ENCODE assay signal across 26 cellular contexts in genomic region chr5:89289604-89290003, GRCh38.
DNase-seq lines count a peak whose midpoint lies in the region; ATAC-seq, FAIRE-seq and TF ChIP-seq lines count a peak whose summit lies in the region.
"Had no signal": no experiment of that assay in that cellular context is flagged by ENCODE, and none has a peak within 500 bp of the region (broad histone marks: within the 10 kb centered on the region; RNA-seq: fewer than 3 reads in every experiment).

No MANE protein-coding gene starts in this region.

- ATAC-seq in HG02642 (IDR thresholded peaks at IDR 0.05; ENCODE audit: poor library complexity, unreplicated experiment): no peak
- ATAC-seq: esophagus mucosa, psoas muscle had no signal

- peak overlapping the region; percentile 5 for H3K4me2 ChIP-seq in smooth muscle cell
- H3K4me2 ChIP-seq: SK-N-SH had no signal

- no peaks in the 10 kb centered on the region for H4K20me1 ChIP-seq in smooth muscle cell (ENCODE audit: low read depth)

- 6% methylated on average over 3 of the region's 3 CpGs for WGBS in smooth muscle cell (ENCODE audit: low lambda C conversion rate)

- FAIRE-seq in H54 (lab: Jason Lieb, UNC): peak; percentile 6
- no peak for FAIRE-seq in HTR-8/SVneo (lab: Jason Lieb, UNC)
- FAIRE-seq: kidney had no signal

- no peaks in the 10 kb centered on the region for H3K9me3 ChIP-seq in smooth muscle cell (replicated peaks; ENCODE audit: low read depth)
- H3K9me3 ChIP-seq: neutrophil, psoas muscle, SK-N-SH had no signal

- no peaks in the 10 kb centered on the region for H3F3A ChIP-seq in smooth muscle cell (ENCODE audit: low read depth)

- no peak for TF ChIP-seq POLR2A in H54 (IDR thresholded peaks at IDR 0.05; ENCODE audit: low read depth, low read length)

- no peaks in the 10 kb centered on the region for H3K27me3 ChIP-seq in smooth muscle cell (ENCODE audit: low read depth)
- H3K27me3 ChIP-seq: neutrophil had no signal

- H3K36me3 ChIP-seq in smooth muscle cell (ENCODE audit: low read depth): no peaks in the 10 kb centered on the region
- H3K36me3 ChIP-seq: neutrophil, WERI-Rb-1 had no signal

- peak overlapping the region; percentile 20 for H3K27ac ChIP-seq in smooth muscle cell (ENCODE audit: low read depth)
- H3K27ac ChIP-seq: neutrophil, psoas muscle, RWPE1, skin epidermis, WERI-Rb-1 had no signal

- no peak overlapping the region for H3K4me3 ChIP-seq in fibroblast of the aortic adventitia (ENCODE audit: low read depth, low read length)
- H3K4me3 ChIP-seq in smooth muscle cell: no peak overlapping the region
- H3K4me3 ChIP-seq: lung, psoas muscle, skin epidermis had no signal

- H2AFZ ChIP-seq in smooth muscle cell (ENCODE audit: low read depth): peak overlapping the region; percentile 25

- no peak for TF ChIP-seq CTCF in fibroblast of the aortic adventitia (IDR thresholded peaks at IDR 0.05; ENCODE audit: insufficient read depth, low read length)
- TF ChIP-seq CTCF in smooth muscle cell (IDR thresholded peaks at IDR 0.05; ENCODE audit: borderline replicate concordance, insufficient read depth, poor library complexity, severe bottlenecking): no peak

- DNase-seq in H54 (ENCODE audit: insufficient read length, low spot score): no peak
- peak; percentile 74 for DNase-seq in astrocyte of the hippocampus (ENCODE audit: low read depth, low spot score)
- DNase-seq in fibroblast of the aortic adventitia (ENCODE audit: low read depth): peak; percentile 44
- DNase-seq in smooth muscle cell (lab: John Stamatoyannopoulos, UW; ENCODE audit: unreplicated experiment): no peak
- DNase-seq in HTR-8/SVneo (ENCODE audit: insufficient read length, low spot score): no peak
- no peak for DNase-seq in retina
- DNase-seq in SHP77 treated with DMSO at 0.1 percent for 48 hours (lab: John Stamatoyannopoulos, UW): no peak
- DNase-seq: activated CD4-positive, alpha-beta T cell treated with anti-CD3 and anti-CD28 coated beads, Interleukin-2, amount 50 U/mL, for 1 hour; AML-193; CD4-positive, alpha-beta memory T cell; DMS153; effector memory CD4-positive, alpha-beta T cell; GF-D8; glutamatergic neuron; kidney; NCI-H187; psoas muscle; SK-N-SH; stimulated activated CD4-positive, alpha-beta T cell treated with anti-CD3 and anti-CD28 coated beads, Interleukin-1b, Interleukin-23, amount 100 ng/mL, for 48 hours; WERI-Rb-1 had no signal

- no peaks in the 10 kb centered on the region for H3K79me2 ChIP-seq in smooth muscle cell (ENCODE audit: low read depth)

- no peaks in the 10 kb centered on the region for H3K4me1 ChIP-seq in smooth muscle cell (ENCODE audit: low read depth)
- H3K4me1 ChIP-seq: psoas muscle had no signal

- H3K9ac ChIP-seq in smooth muscle cell (ENCODE audit: low read depth): no peak overlapping the region
- H3K9ac ChIP-seq: SK-N-SH had no signal

Comparison
In these comparisons a context has a peak if more than half of its experiments do, and no peak if none do; other contexts are left out.
1. DNase-seq: peak in astrocyte of the hippocampus (single experiment) and fibroblast of the aortic adventitia (single experiment); none in H54 (single experiment), smooth muscle cell (single experiment), HTR-8/SVneo (single experiment), retina (single experiment) and SHP77 treated with DMSO at 0.1 percent for 48 hours (single experiment).